Comparison of ENCODE assay signal across 9 cellular contexts in the genomic region with DNA sequence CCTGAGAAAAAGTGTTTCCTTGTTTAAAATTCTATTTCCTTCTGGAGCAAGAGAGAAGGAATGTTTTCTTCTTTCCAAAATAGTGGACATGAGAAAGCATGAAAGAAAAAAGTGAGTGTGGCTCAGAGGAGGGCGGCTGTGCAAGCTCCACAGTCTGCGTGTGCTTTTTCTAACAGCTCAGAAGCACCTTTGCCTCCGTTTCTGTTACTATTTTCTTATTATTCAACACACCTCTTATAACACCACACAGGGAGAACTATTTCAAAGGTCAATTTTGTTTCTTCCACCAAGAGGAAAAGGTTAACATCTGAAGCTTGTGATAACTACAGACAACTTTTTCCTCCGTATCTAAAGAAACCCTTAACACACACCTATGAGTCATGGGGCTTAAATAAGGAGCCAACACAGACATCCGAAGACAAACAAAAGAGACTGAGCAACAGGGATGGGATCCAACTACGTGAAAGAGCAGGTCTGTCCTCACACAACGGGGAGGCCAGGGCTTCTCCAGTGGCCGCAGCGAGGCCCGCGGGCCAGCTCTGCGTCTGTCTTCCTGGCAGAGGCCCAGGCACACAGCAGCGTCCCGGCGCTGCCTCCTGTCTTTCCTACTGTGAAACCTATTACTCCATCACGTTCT. TPM values are rescaled to one million over a fixed set of nuclear protein-coding genes. Genes with fewer than 3 reads are reported as not detected.
DNase-seq lines count a peak whose midpoint lies in the region; ATAC-seq, FAIRE-seq and TF ChIP-seq lines count a peak whose summit lies in the region.
"Had no signal": no experiment of that assay in that cellular context is flagged by ENCODE, and none has a peak within 500 bp of the region (broad histone marks: within the 10 kb centered on the region; RNA-seq: fewer than 3 reads in every experiment).

No MANE protein-coding gene starts in this region.

- no peak for TF ChIP-seq CTCF in upper lobe of right lung (IDR thresholded peaks at IDR 0.05)

- no peak overlapping the region for H2BK12ac ChIP-seq in neuronal stem cell (ENCODE audit: low read length)

- WGBS in esophagus, 2 donors, result 48 to 64% methylated on average over 16 of the region's 16 CpGs
- whole genome bisulfite sequencing in neuronal stem cell (ENCODE audit: extremely low coverage in 2 of 2, insufficient read length in 2 of 2, insufficient replicate concordance in 1 of 2), 2 donors, result no CpG with 5 or more reads among the region's 16 CpGs

- H2AK5ac ChIP-seq in neuronal stem cell (ENCODE audit: low read depth, low read length), result no peak overlapping the region

- H3K18ac ChIP-seq in neuronal stem cell (ENCODE audit: low read length), result no peak overlapping the region

- FAIRE-seq in RCC 7860 (lab: Jason Lieb, UNC), result peak; percentile 4

- no peak overlapping the region for H4K8ac ChIP-seq in neuronal stem cell (ENCODE audit: low read depth, low read length)

- H3K4me3 ChIP-seq in esophagus (ENCODE audit: low read depth in 1 of 2, low read length in 2 of 2) (no peak overlapping the region), neuronal stem cell (ENCODE audit: low read length in 2 of 2) (no peak overlapping the region), upper lobe of right lung (no peak overlapping the region)

- no peak overlapping the region for H3K4ac ChIP-seq in neuronal stem cell (ENCODE audit: low read length)

- H3K27me3 ChIP-seq in esophagus (ENCODE audit: control insufficient read depth in 1 of 2, insufficient read depth in 2 of 2, low read length in 2 of 2) (no peaks in the 10 kb centered on the region), neuronal stem cell (ENCODE audit: control insufficient read depth in 3 of 3, insufficient read depth in 3 of 3, low read depth in 1 of 3, low read length in 3 of 3) (no peaks in the 10 kb centered on the region), upper lobe of right lung (no peaks in the 10 kb centered on the region)

- no peak overlapping the region for H3K4me2 ChIP-seq in neuronal stem cell (ENCODE audit: insufficient read depth, low read length, poor library complexity, severe bottlenecking)

- DNase-seq in GM04503 (ENCODE audit: low read depth) (peak; percentile 34), RCC 7860 (ENCODE audit: low spot score) (peak; percentile 52), pons (ENCODE audit: low spot score) (peak; percentile 35), neuronal stem cell (ENCODE audit: low spot score) (no peak), DMS79 treated with DMSO at 0.1 percent for 48 hours (lab: John Stamatoyannopoulos, UW) (no peak), upper lobe of right lung (no peak)
- DNase-seq: Karpas-422 had no signal

- no peak overlapping the region for H2BK15ac ChIP-seq in neuronal stem cell (ENCODE audit: low read length)

- H2BK120ac ChIP-seq in neuronal stem cell (ENCODE audit: low read depth, low read length), result no peak overlapping the region

- H3K23ac ChIP-seq in neuronal stem cell (ENCODE audit: low read depth, low read length, poor library complexity), result no peak overlapping the region

- H3K4me1 ChIP-seq in esophagus (ENCODE audit: control insufficient read depth in 2 of 2, insufficient read depth in 2 of 2, low read length in 1 of 2), result peaks cover 0 to 3% of the 10 kb centered on the region in 2 donors
- no peaks in the 10 kb centered on the region for H3K4me1 ChIP-seq in neuronal stem cell (ENCODE audit: control insufficient read depth in 2 of 2, insufficient read depth in 1 of 2, low read depth in 1 of 2, low read length in 2 of 2)
- H3K4me1 ChIP-seq in upper lobe of right lung, result peaks cover 2% of the 10 kb centered on the region

- intact Hi-C loops in upper lobe of right lung (cut with DNase I), result no loop called here

- H3K9ac ChIP-seq in neuronal stem cell (ENCODE audit: low read depth, low read length, poor library complexity), result no peak overlapping the region

- no peak for ATAC-seq in GM18858 (IDR thresholded peaks at IDR 0.05; ENCODE audit: unreplicated experiment)
- no peak for ATAC-seq in upper lobe of right lung

- H2BK5ac ChIP-seq in neuronal stem cell (ENCODE audit: low read length), result no peak overlapping the region

- peaks cover 20 to 39% of the 10 kb centered on the region in 2 donors for H3K36me3 ChIP-seq in esophagus (ENCODE audit: control insufficient read depth in 2 of 2, insufficient read depth in 2 of 2, low read length in 1 of 2)
- peaks cover 22 to 63% of the 10 kb centered on the region in 2 donors for H3K36me3 ChIP-seq in neuronal stem cell (replicated peaks in 1 of 2; ENCODE audit: control insufficient read depth in 2 of 2, insufficient read depth in 2 of 2, low read length in 2 of 2)
- H3K36me3 ChIP-seq in upper lobe of right lung, result peaks cover 87% of the 10 kb centered on the region

- no peak overlapping the region for H3K14ac ChIP-seq in neuronal stem cell (ENCODE audit: low read length)

- no peak overlapping the region for H4K91ac ChIP-seq in neuronal stem cell (ENCODE audit: low read depth, low read length, poor library complexity)

- no peak overlapping the region for H2AFZ ChIP-seq in neuronal stem cell (ENCODE audit: low read length)

- no peaks in the 10 kb centered on the region for H3K79me1 ChIP-seq in neuronal stem cell (ENCODE audit: low read depth, low read length)

- H3K9me3 ChIP-seq in esophagus (ENCODE audit: control insufficient read depth in 2 of 2, insufficient read depth in 1 of 2, low read depth in 1 of 2, low read length in 1 of 2) (no peaks in the 10 kb centered on the region), neuronal stem cell (replicated peaks in 1 of 2; ENCODE audit: control insufficient read depth in 2 of 2, insufficient read depth in 1 of 2, low read depth in 1 of 2, low read length in 2 of 2) (no peaks in the 10 kb centered on the region), upper lobe of right lung (no peaks in the 10 kb centered on the region)

- H3K27ac ChIP-seq in esophagus (ENCODE audit: low read depth in 2 of 2, low read length in 1 of 2) (peak overlapping the region; percentile 6 to 72), neuronal stem cell (replicated peaks; ENCODE audit: low read length) (no peak overlapping the region), upper lobe of right lung (no peak overlapping the region)

RNA-seq across cellular contexts. Expression of a gene that starts 36.2 kb away (rescaled TPM):
- polyA plus RNA-seq in esophagus, result 1 to 10 TPM; 4.9 to 8.1 TPM
- 31.3 TPM for polyA plus RNA-seq in neuronal stem cell (2013, experiment 1 of 2)
- 33.0 TPM for polyA plus RNA-seq in neuronal stem cell (2013, experiment 2 of 2)
- total RNA-seq in upper lobe of right lung, result 6.5 TPM

Comparison
In these comparisons a context has a peak if more than half of its experiments do, and no peak if none do; other contexts are left out.
1. DNase-seq: peak in GM04503 (single experiment), RCC 7860 (single experiment) and pons (single experiment); none in neuronal stem cell (single experiment), DMS79 treated with DMSO at 0.1 percent for 48 hours (single experiment) and upper lobe of right lung (single experiment).
2. H3K27ac ChIP-seq: peak in esophagus (2 of 2); none in neuronal stem cell (single experiment) and upper lobe of right lung (single experiment).